In genomic region chr1:103525607-103526507, GRCh38 we compare ENCODE assay signal across 8 cellular contexts. TPM values are rescaled to one million over a fixed set of nuclear protein-coding genes. Genes with fewer than 3 reads are reported as not detected.
DNase-seq lines count a peak whose midpoint lies in the region; ATAC-seq and TF ChIP-seq lines count a peak whose summit lies in the region.

RNPC3 (plus strand) TSS chr1:103525699; CDS start chr1:103526071, 372 bp downstream.

- peak; percentile 77 for ATAC-seq in GM18909 (IDR thresholded peaks at IDR 0.05; ENCODE audit: poor library complexity, unreplicated experiment)
- ATAC-seq in HG03175 (IDR thresholded peaks at IDR 0.05; ENCODE audit: unreplicated experiment) = peak; percentile 77
- ATAC-seq in activated B cell treated with CpG ODN at 0.5 μM for 24 hours (ENCODE audit: low read depth) = peak; percentile 82

- no peaks in the 10 kb centered on the region for H3K9me3 Mint-ChIP-seq in activated B cell treated with CpG ODN at 0.5 μM for 24 hours

- CTCF ChIA-PET in AG04450 (lab: Charles Lee) (interaction anchor here (1.0 to 2.5 kb wide), 3 partner anchors 9 to 419 kb away, joined by 3 to 19 read pairs (median 6); no protein-coding TSS in a partner anchor), activated B cell treated with CpG ODN at 0.5 μM for 24 hours (lab: Charles Lee) (interaction anchor here (1.4 kb wide), 1 partner anchor 11 kb away, joined by 3 read pairs; no protein-coding TSS in a partner anchor)

- DNase-seq in AG04450 (ENCODE audit: low read depth, low spot score) (peak; percentile 81), NCI-H226 (peak; percentile 84), activated B cell treated with CpG ODN at 0.5 μM for 24 hours (peak; percentile 75), caudate nucleus (lab: John Stamatoyannopoulos, UW) (peak; percentile 14 to 95 (median 79)), iris pigment epithelial cell (ENCODE audit: low read depth) (peak; percentile 87)
- DNase-seq in stimulated activated CD4-positive, alpha-beta T cell treated with anti-CD3 and anti-CD28 coated beads, Interleukin-12 subunit alpha, Interleukin-12 subunit beta, amount 100 ng/mL, for 24 hours (ENCODE audit: low read depth in 2 of 2) = peak; percentile 66 to 76

- POLR2A ChIA-PET in AG04450 (lab: Yijun Ruan, JAX) = interaction anchor here (0.6 to 1.2 kb wide), 2 partner anchors 15 to 540 kb away, joined by 3 to 4 read pairs; no protein-coding TSS in a partner anchor
- POLR2A ChIA-PET in activated B cell treated with CpG ODN at 0.5 μM for 24 hours (lab: Charles Lee) = interaction anchor here (1.5 to 2.3 kb wide), 2 partner anchors 9 to 11 kb away, joined by 5 to 9 read pairs; no protein-coding TSS in a partner anchor

- H3K4me3 ChIP-seq in AG04450 (ENCODE audit: low read depth, low read length) = peak within 1 kb of the TSS; percentile 89

- peaks cover 40% of the 10 kb centered on the region for H3K36me3 Mint-ChIP-seq in activated B cell treated with CpG ODN at 0.5 μM for 24 hours (ENCODE audit: low read depth)

- H3K27ac ChIP-seq in AG04450 (ENCODE audit: low read depth, low read length) (peak within 1 kb of the TSS; percentile 97), caudate nucleus (ENCODE audit: low read depth, low read length) (peak within 1 kb of the TSS; percentile 95)

- intact Hi-C loops in activated B cell treated with CpG ODN at 0.5 μM for 24 hours (cut with micrococcal nuclease) = loop anchor here (1.0 kb wide), 1 partner anchor 8 kb away; no protein-coding TSS in a partner anchor

- peaks cover 52% of the 10 kb centered on the region for H3K4me1 Mint-ChIP-seq in activated B cell treated with CpG ODN at 0.5 μM for 24 hours

- no peaks in the 10 kb centered on the region for H3K9me3 ChIP-seq in AG04450 (ENCODE audit: control insufficient read depth, insufficient read depth, low read length)

- H3K27me3 ChIP-seq in AG04450 (ENCODE audit: control insufficient read depth, insufficient read depth, low read length) = no peaks in the 10 kb centered on the region

- peak within 1 kb of the TSS; percentile 100 for H3K4me3 Mint-ChIP-seq in activated B cell treated with CpG ODN at 0.5 μM for 24 hours

- H3K27ac Mint-ChIP-seq in activated B cell treated with CpG ODN at 0.5 μM for 24 hours = peak within 1 kb of the TSS; percentile 100

- TF ChIP-seq CTCF in AG04450 (IDR thresholded peaks at IDR 0.05; ENCODE audit: low read depth, low read length) (no peak; the same call in 1 of the 2 replicates), activated B cell treated with CpG ODN at 0.5 μM for 24 hours (IDR thresholded peaks at IDR 0.05) (no peak)

- no peaks in the 10 kb centered on the region for H3K27me3 Mint-ChIP-seq in activated B cell treated with CpG ODN at 0.5 μM for 24 hours

RNA-seq across cellular contexts. Expression of gene RNPC3, which starts in this region (rescaled TPM):
- 12.9 and 18.3 TPM in 2 replicates for polyA plus RNA-seq in AG04450 (2011; rRNA removed)
- polyA minus RNA-seq in AG04450 (2011; rRNA and poly(A)+ RNA removed) = 11.9 and 12.2 TPM in 2 replicates
- 37.1 and 53.3 TPM in 2 replicates for total RNA-seq in activated B cell treated with CpG ODN at 0.5 μM for 24 hours

Comparison
In these comparisons a context has a peak if more than half of its experiments do, and no peak if none do; other contexts are left out.
1. Peak in every context shown above with its lines: DNase-seq, ATAC-seq, H3K4me3 ChIP-seq and H3K27ac ChIP-seq.